Comparison of ENCODE assay signal across 1 cellular context in genomic region chr1:54763814-54764131, GRCh38.
TF ChIP-seq lines count a peak whose summit lies in the region.

No MANE protein-coding gene starts in this region.

TF ChIP-seq in SK-N-SH, 30 proteins besides CTCF, POLR2A, EP300 and RAD21 (continued from another document):
- TF ChIP-seq REST (IDR thresholded peaks at IDR 0.05; ENCODE audit: low read depth, low read length) = no peak
- no peak for TF ChIP-seq GATA2 (CRISPR knock-in tag; IDR thresholded peaks at IDR 0.05)
- no peak for TF ChIP-seq GABPA (IDR thresholded peaks at IDR 0.05; ENCODE audit: low read depth)
- TF ChIP-seq TAF1 (IDR thresholded peaks at IDR 0.05; ENCODE audit: borderline replicate concordance, low read depth, low read length) = no peak
- TF ChIP-seq FOXJ3 (CRISPR knock-in tag; IDR thresholded peaks at IDR 0.05) = no peak
- TF ChIP-seq CHD2 (IDR thresholded peaks at IDR 0.05; ENCODE audit: low read length, partially characterized antibody) = no peak
- TF ChIP-seq ZBTB33 (IDR thresholded peaks at IDR 0.05; ENCODE audit: borderline replicate concordance, low read depth) = no peak
